Comparison of ENCODE assay signal across 8 cellular contexts in genomic region chr10:130108934-130109604, GRCh38. TPM values are rescaled to one million over a fixed set of nuclear protein-coding genes. Genes with fewer than 3 reads are reported as not detected.
DNase-seq lines count a peak whose midpoint lies in the region; ATAC-seq, FAIRE-seq and TF ChIP-seq lines count a peak whose summit lies in the region.

No MANE protein-coding gene starts in this region.

- no peaks in the 10 kb centered on the region for H3K27me3 Mint-ChIP-seq in CD4-positive, alpha-beta T cell
- H3K27me3 Mint-ChIP-seq in neural crest cell (ENCODE audit: low read depth) = no peaks in the 10 kb centered on the region

- H3F3A ChIP-seq in Loucy (ENCODE audit: low read depth) = no peaks in the 10 kb centered on the region

- H3K36me3 ChIP-seq in Loucy (ENCODE audit: insufficient read depth, low read length) (no peaks in the 10 kb centered on the region), bronchial epithelial cell (ENCODE audit: control insufficient read depth, insufficient read depth, low read length) (no peaks in the 10 kb centered on the region)

- no peaks in the 10 kb centered on the region for H3K9me3 Mint-ChIP-seq in CD4-positive, alpha-beta T cell
- H3K9me3 Mint-ChIP-seq in neural crest cell = peaks cover 2% of the 10 kb centered on the region

- peaks cover 33% of the 10 kb centered on the region for H3K36me3 Mint-ChIP-seq in CD4-positive, alpha-beta T cell (ENCODE audit: low read depth)
- H3K36me3 Mint-ChIP-seq in neural crest cell (ENCODE audit: low read depth) = peaks cover 3% of the 10 kb centered on the region

- H3K4me1 ChIP-seq in Loucy (ENCODE audit: insufficient read depth, low read length, poor library complexity, severe bottlenecking) = peaks cover 20% of the 10 kb centered on the region

- no peaks in the 10 kb centered on the region for H3K9me2 ChIP-seq in Loucy (replicated peaks; ENCODE audit: low read depth, low read length)

- H3K27me3 ChIP-seq in CD4-positive, alpha-beta T cell (ENCODE audit: control insufficient read depth, insufficient read depth, low read length) = no peaks in the 10 kb centered on the region
- no peaks in the 10 kb centered on the region for H3K27me3 ChIP-seq in Loucy (ENCODE audit: insufficient read depth, low read length, poor library complexity, severe bottlenecking)
- no peaks in the 10 kb centered on the region for H3K27me3 ChIP-seq in bronchial epithelial cell (ENCODE audit: control insufficient read depth, insufficient read depth, low read length)

- CTCF ChIA-PET in CD4-positive, alpha-beta T cell (lab: Charles Lee) = interaction anchor here (0.6 to 3.2 kb wide), 13 partner anchors 19 to 220 kb away, joined by 3 to 30 read pairs (median 4); partner anchors contain the start of gene GLRX3

- H4K20me1 ChIP-seq in Loucy (ENCODE audit: insufficient read depth, low read length, poor library complexity, severe bottlenecking) = no peaks in the 10 kb centered on the region

- H3K79me2 ChIP-seq in Loucy (ENCODE audit: insufficient read depth, low read length) = peaks cover 6% of the 10 kb centered on the region; the same call in 1 of the 2 replicates

- DNase-seq in CD4-positive, alpha-beta T cell = no peak
- DNase-seq in bronchial epithelial cell (ENCODE audit: low read depth) (no peak), neural crest cell (ENCODE audit: low read depth, low spot score) (no peak), NCI-H748 (lab: John Stamatoyannopoulos, UW; ENCODE audit: unreplicated experiment) (no peak), NCI-H2029 (lab: John Stamatoyannopoulos, UW) (no peak), NCI-H2227 treated with DMSO at 0.1 percent for 48 hours (lab: John Stamatoyannopoulos, UW) (no peak), middle frontal gyrus (ENCODE audit: extremely low spot score, low spot score) (no peak)

- peaks cover 66% of the 10 kb centered on the region for H3K4me1 Mint-ChIP-seq in CD4-positive, alpha-beta T cell (ENCODE audit: low read depth)
- H3K4me1 Mint-ChIP-seq in neural crest cell = peaks cover 40% of the 10 kb centered on the region

- H3K9me3 ChIP-seq in CD4-positive, alpha-beta T cell (ENCODE audit: control insufficient read depth, low read length) = no peaks in the 10 kb centered on the region
- no peaks in the 10 kb centered on the region; the same call in 1 of the 2 replicates for H3K9me3 ChIP-seq in Loucy (ENCODE audit: insufficient read depth, low read depth, low read length)

- H2AFZ ChIP-seq in Loucy (ENCODE audit: low read length) = no peak overlapping the region

- TF ChIP-seq CTCF in CD4-positive, alpha-beta T cell (IDR thresholded peaks at IDR 0.05) = no peak
- TF ChIP-seq CTCF in Loucy (conservative IDR thresholded peaks at IDR 0.05; ENCODE audit: low read length) (no peak), bronchial epithelial cell (IDR thresholded peaks at IDR 0.05; ENCODE audit: insufficient read depth, low read length, severe bottlenecking) (no peak), neural crest cell (conservative IDR thresholded peaks at IDR 0.05) (no peak)

- peak; percentile 13 for FAIRE-seq in bronchial epithelial cell (lab: Jason Lieb, UNC)

- H3K27ac Mint-ChIP-seq in CD4-positive, alpha-beta T cell = peak overlapping the region; percentile 96
- H3K27ac Mint-ChIP-seq in neural crest cell (ENCODE audit: unreplicated experiment) = peak overlapping the region; percentile 51

- H3K4me2 ChIP-seq in Loucy (ENCODE audit: low read depth, low read length, poor library complexity, severe bottlenecking) = peak overlapping the region; percentile 96

- POLR2A ChIA-PET in CD4-positive, alpha-beta T cell (lab: Charles Lee) = interaction anchor here (1.0 to 3.5 kb wide), 8 partner anchors 7 to 642 kb away, joined by 4 to 212 read pairs (median 20); partner anchors contain the start of genes GLRX3 and MGMT

- H3K9ac ChIP-seq in Loucy (ENCODE audit: low read depth, low read length, poor library complexity, severe bottlenecking) = peak overlapping the region; percentile 83

- peak overlapping the region; percentile 74 for H3K4me3 Mint-ChIP-seq in CD4-positive, alpha-beta T cell
- peak overlapping the region; percentile 98 for H3K4me3 Mint-ChIP-seq in neural crest cell

- no peak for ATAC-seq in CD4-positive, alpha-beta T cell (ENCODE audit: poor library complexity)

- intact Hi-C loops in CD4-positive, alpha-beta T cell (cut with DNase I, micrococcal nuclease) = loop anchor here in 1 of 2 experiments (10.0 kb wide), 2 partner anchors 144 to 1786 kb away; partner anchors contain the start of gene EBF3

- no peak overlapping the region for H3K27ac ChIP-seq in CD4-positive, alpha-beta T cell (ENCODE audit: low read depth, low read length)

- H3K4me3 ChIP-seq in Loucy (ENCODE audit: low read length, poor library complexity, severe bottlenecking) = peak overlapping the region; percentile 92
- H3K4me3 ChIP-seq in bronchial epithelial cell (ENCODE audit: low read depth, low read length) = peak overlapping the region; percentile 99

RNA-seq across cellular contexts. Expression of gene C10orf143, which starts 1.6 kb away (rescaled TPM):
- 1 to 10 TPM; 4.3 to 5.8 TPM for total RNA-seq in CD4-positive, alpha-beta T cell
- total RNA-seq in bronchial epithelial cell = 0.26 and 1.0 TPM in 2 replicates
- 2.7 TPM in 2 replicates for total RNA-seq in neural crest cell

RNA-seq across cellular contexts. Expression of gene GLRX3, which starts 27.1 kb away (rescaled TPM):
- 10 to 100 TPM; 25.4 to 29.7 TPM for total RNA-seq in CD4-positive, alpha-beta T cell
- 171 and 200 TPM in 2 replicates for total RNA-seq in bronchial epithelial cell
- total RNA-seq in neural crest cell = 121 and 124 TPM in 2 replicates
